In the genomic region with DNA sequence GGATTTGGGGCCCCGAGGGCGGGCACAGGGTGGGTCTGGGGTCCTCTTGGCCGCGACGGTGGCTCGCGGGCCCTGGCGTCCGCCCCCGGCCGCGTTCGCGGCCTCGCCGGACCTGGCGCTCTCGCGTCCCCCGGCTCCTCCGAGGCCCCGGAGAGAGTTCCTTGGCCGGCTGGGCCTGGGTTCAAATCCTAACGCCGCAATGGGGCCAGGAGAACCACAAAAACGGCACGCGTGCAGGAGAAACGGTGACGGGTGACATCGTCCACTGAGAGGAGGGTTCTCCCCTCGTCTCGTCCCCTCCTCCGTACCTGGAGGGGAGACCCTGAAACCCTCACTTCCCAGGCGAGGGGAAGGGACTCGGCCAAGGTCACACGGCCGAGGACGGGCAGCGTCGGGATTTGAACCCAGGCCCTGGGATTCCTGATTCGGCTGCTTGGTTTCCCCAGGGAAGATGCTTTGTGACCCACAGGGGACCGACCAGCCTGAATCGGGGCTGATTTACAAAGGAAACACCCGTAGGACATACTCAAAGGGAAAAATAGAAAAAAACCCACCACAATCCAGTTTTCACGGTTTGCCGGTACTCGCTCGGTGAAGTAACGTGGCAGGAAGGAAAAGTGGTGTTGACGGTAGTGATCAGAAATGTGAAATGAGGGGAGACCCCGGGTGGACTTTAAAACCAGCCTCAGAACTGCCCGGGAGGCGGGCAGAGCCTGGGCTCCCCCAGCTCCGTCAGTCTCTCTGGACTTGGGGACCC, we compare ENCODE assay signal across 6 cellular contexts. TPM values are rescaled to one million over a fixed set of nuclear protein-coding genes. Genes with fewer than 3 reads are reported as not detected.
DNase-seq lines count a peak whose midpoint lies in the region; TF ChIP-seq lines count a peak whose summit lies in the region.

No MANE protein-coding gene starts in this region.

- peaks cover 19% of the 10 kb centered on the region for H3K4me1 ChIP-seq in HUES48 (ENCODE audit: control insufficient read depth, insufficient read depth, low read length)

- H3K4me1 Mint-ChIP-seq in MCF 10A (ENCODE audit: insufficient read depth, unreplicated experiment), result peaks cover 41% of the 10 kb centered on the region

- BruUV-seq in MCF 10A (replicated peaks; lab: Mats Ljungman, UMichigan), result no TSS peak

- TF ChIP-seq RAD21 in neural cell (conservative IDR thresholded peaks at IDR 0.05), result no peak

- H3K4me2 ChIP-seq in neural cell (ENCODE audit: low read length), result peak overlapping the region; percentile 96

- no peak for TF ChIP-seq CTCF in MCF 10A (IDR thresholded peaks at IDR 0.05; ENCODE audit: unreplicated experiment)
- TF ChIP-seq CTCF in neural cell (IDR thresholded peaks at IDR 0.05; ENCODE audit: poor library complexity, severe bottlenecking), result no peak

- H3K4me3 ChIP-seq in HUES48 (ENCODE audit: low read depth, low read length) (peak overlapping the region; percentile 83), neural cell (ENCODE audit: low read length) (peak overlapping the region; percentile 75)

- peak overlapping the region; percentile 100 for H3K4me3 Mint-ChIP-seq in MCF 10A (ENCODE audit: unreplicated experiment)

- H3K9ac ChIP-seq in HUES48 (ENCODE audit: low read depth, low read length) (peak overlapping the region; percentile 93), neural cell (ENCODE audit: low read length) (peak overlapping the region; percentile 99)

- H4K20me1 ChIP-seq in neural cell (ENCODE audit: insufficient read depth), result peaks cover 17% of the 10 kb centered on the region

- H3F3A ChIP-seq in neural cell (ENCODE audit: insufficient read depth, low read length, poor library complexity, severe bottlenecking), result peaks cover 4% of the 10 kb centered on the region

- no peaks in the 10 kb centered on the region for H3K9me3 Mint-ChIP-seq in MCF 10A (ENCODE audit: unreplicated experiment)

- H3K9me2 ChIP-seq in neural cell (ENCODE audit: insufficient read depth, low read length), result no peaks in the 10 kb centered on the region

- peak overlapping the region; percentile 96 for H3K27ac ChIP-seq in HUES48 (ENCODE audit: low read depth, low read length)
- H3K27ac ChIP-seq in neural cell (ENCODE audit: low read length), result peak overlapping the region; percentile 99

- H3K36me3 ChIP-seq in HUES48 (ENCODE audit: control insufficient read depth, insufficient read depth, low read length) (peaks cover 65% of the 10 kb centered on the region), neural cell (ENCODE audit: insufficient read depth, low read length) (no peaks in the 10 kb centered on the region)

- peaks cover 78% of the 10 kb centered on the region for H3K36me3 Mint-ChIP-seq in MCF 10A (ENCODE audit: insufficient read depth, unreplicated experiment)

- CTCF ChIA-PET in MCF 10A (lab: Yijun Ruan, JAX), result interaction anchor here (0.6 to 1.4 kb wide), 4 partner anchors 12 to 575 kb away, joined by 3 to 7 read pairs (median 4); no protein-coding TSS in a partner anchor

- peaks cover 88% of the 10 kb centered on the region for H3K79me2 ChIP-seq in neural cell (replicated peaks; ENCODE audit: insufficient read depth, low read length)

- H3K9me3 ChIP-seq in HUES48 (ENCODE audit: control insufficient read depth, insufficient read depth, low read length), result no peaks in the 10 kb centered on the region
- H3K9me3 ChIP-seq in neural cell (ENCODE audit: low read length), result no peaks in the 10 kb centered on the region

- POLR2A ChIA-PET in MCF 10A (lab: Yijun Ruan, JAX), result interaction anchor here (0.6 to 3.4 kb wide), 28 partner anchors 9 to 1254 kb away, joined by 3 to 21 read pairs (median 6); partner anchors contain the start of genes CATSPERD, KDM4B, LONP1 and NDUFA11

- no peak for TF ChIP-seq EP300 in neural cell (conservative IDR thresholded peaks at IDR 0.05; ENCODE audit: poor library complexity, severe bottlenecking)

- H3K27me3 Mint-ChIP-seq in MCF 10A (ENCODE audit: insufficient read depth, unreplicated experiment), result no peaks in the 10 kb centered on the region

- intact Hi-C loops in MCF 10A (cut with micrococcal nuclease), result no loop called here

- peak overlapping the region; percentile 100 for H3K27ac Mint-ChIP-seq in MCF 10A (ENCODE audit: low read depth, unreplicated experiment)

- peak; percentile 26 for DNase-seq in AG20443 (ENCODE audit: low spot score)
- DNase-seq in MCF 10A (ENCODE audit: unreplicated experiment), result no peak
- no peak for DNase-seq in AML-193 (lab: John Stamatoyannopoulos, UW)
- no peak for DNase-seq in NCI-H128 (lab: John Stamatoyannopoulos, UW; ENCODE audit: unreplicated experiment)

- peak overlapping the region; percentile 70 for H2AFZ ChIP-seq in neural cell (ENCODE audit: low read depth, low read length)

- no peaks in the 10 kb centered on the region for H3K27me3 ChIP-seq in HUES48 (ENCODE audit: control insufficient read depth, insufficient read depth, low read length)
- H3K27me3 ChIP-seq in neural cell (ENCODE audit: insufficient read depth, low read depth, low read length), result no peaks in the 10 kb centered on the region

TF ChIP-seq in neural cell, 6 proteins besides CTCF, POLR2A, EP300 and RAD21:
- no peak for TF ChIP-seq SMC3 (conservative IDR thresholded peaks at IDR 0.05; ENCODE audit: poor library complexity)
- TF ChIP-seq POLR2AphosphoS5 (IDR thresholded peaks at IDR 0.05), result peak; percentile 23

RNA-seq across cellular contexts. Expression of gene SAFB, which starts 0.7 kb away (rescaled TPM):
- total RNA-seq in MCF 10A (2022), result 135 and 137 TPM in 2 replicates
- polyA plus RNA-seq in neural cell, result 67.3 and 89.8 TPM in 2 replicates
- 116 and 125 TPM in 2 replicates for polyA minus RNA-seq in neural cell

RNA-seq across cellular contexts. Expression of gene SAFB2, which starts 1.0 kb away (rescaled TPM):
- 98.6 and 118 TPM in 2 replicates for total RNA-seq in MCF 10A (2022)
- 38.8 and 40.1 TPM in 2 replicates for polyA plus RNA-seq in neural cell
- polyA minus RNA-seq in neural cell, result 39.9 and 59.4 TPM in 2 replicates

RNA-seq across cellular contexts. Expression of gene TINCR, which starts 55.8 kb away (rescaled TPM):
- total RNA-seq in MCF 10A (2022), result 0.20 and 0.21 TPM in 2 replicates
- 0.50 and 2.0 TPM in 2 replicates for polyA plus RNA-seq in neural cell
- 1.7 and 3.2 TPM in 2 replicates for polyA minus RNA-seq in neural cell

RNA-seq across cellular contexts. Expression of gene MICOS13, which starts 56.7 kb away (rescaled TPM):
- 51.5 and 73.0 TPM in 2 replicates for total RNA-seq in MCF 10A (2022)
- polyA plus RNA-seq in neural cell, result 46.0 and 52.3 TPM in 2 replicates
- polyA minus RNA-seq in neural cell, result 14.0 and 14.4 TPM in 2 replicates

RNA-seq across cellular contexts. Expression of gene HSD11B1L, which starts 57.3 kb away (rescaled TPM):
- 4.1 and 5.5 TPM in 2 replicates for total RNA-seq in MCF 10A (2022)
- 170 and 223 TPM in 2 replicates for polyA plus RNA-seq in neural cell
- 58.5 and 65.5 TPM in 2 replicates for polyA minus RNA-seq in neural cell
